Comparison of ENCODE assay signal across 1 cellular context in the genomic region with DNA sequence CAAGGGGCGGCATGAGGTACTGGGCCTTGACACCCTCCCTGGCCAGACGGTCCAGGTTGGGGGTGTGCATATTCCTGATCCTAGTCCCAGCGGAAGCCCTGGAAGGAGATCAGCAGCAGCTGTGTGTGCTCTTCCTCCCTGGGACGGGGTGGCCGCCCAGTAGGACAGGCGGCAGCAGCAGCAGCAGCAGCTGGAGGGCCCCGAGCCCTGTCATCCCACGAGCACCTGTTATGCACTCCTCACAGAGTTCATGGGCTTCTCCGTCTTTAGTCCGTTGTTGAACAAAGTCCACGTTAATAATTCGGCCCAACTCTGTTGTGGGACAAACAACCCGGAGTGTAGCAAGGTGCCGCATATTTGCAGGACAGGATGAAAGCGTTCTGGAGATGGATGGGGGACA.
DNase-seq lines count a peak whose midpoint lies in the region; ATAC-seq, FAIRE-seq and TF ChIP-seq lines count a peak whose summit lies in the region.
"Not testable (repeated sequence)": the region's sequence is repeated elsewhere in the genome, so short reads cannot be mapped to it uniquely, and the experiment has no call there.

No MANE protein-coding gene starts in this region.

- H3K4me3 ChIP-seq in HepG2 (replicated peaks in 1 of 3; ENCODE audit: insufficient read depth in 1 of 3, low read depth in 2 of 3, low read length in 3 of 3): not testable (repeated sequence)

- in situ Hi-C loops in HepG2 (cut with HindIII; ENCODE audit: extremely low pct_ligation_motif_present, low pct_unique_long_range_greater_than_20kb): not testable (repeated sequence)

- not testable (repeated sequence) for H3K4me1 ChIP-seq in HepG2 (ENCODE audit: insufficient read depth, low read length)

- not testable (repeated sequence) for H3K9ac ChIP-seq in HepG2 (ENCODE audit: insufficient read depth, low read depth, low read length)

- TF ChIP-seq CTCF in HepG2 (CRISPR knock-in tag; IDR thresholded peaks at IDR 0.05): not testable (repeated sequence)

- H3K36me3 ChIP-seq in HepG2 (replicated peaks in 1 of 2; ENCODE audit: control insufficient read depth in 1 of 2, insufficient read depth in 2 of 2, low read length in 2 of 2): not testable (repeated sequence)

- not testable (repeated sequence) for TF ChIP-seq POLR2A in HepG2 (IDR thresholded peaks at IDR 0.05; ENCODE audit: insufficient read depth in 1 of 2, low read depth in 2 of 2, low read length in 2 of 2)

- not testable (repeated sequence) for TF ChIP-seq RAD21 in HepG2 (CRISPR knock-in tag; IDR thresholded peaks at IDR 0.05)

- not testable (repeated sequence) for H3K27me3 ChIP-seq in HepG2 (ENCODE audit: control insufficient read depth in 1 of 2, insufficient read depth in 2 of 2, low read length in 2 of 2)

- TF ChIP-seq EP300 in HepG2 (IDR thresholded peaks at IDR 0.05; ENCODE audit: low read depth in 2 of 2, low read length in 2 of 2); HepG2 (CRISPR knock-in tag; IDR thresholded peaks at IDR 0.05; ENCODE audit: borderline replicate concordance): not testable (repeated sequence)

- POLR2A ChIA-PET in HepG2 (lab: Yijun Ruan, JAX): not testable (repeated sequence)

- not testable (repeated sequence) for H4K20me1 ChIP-seq in HepG2 (ENCODE audit: insufficient read depth, low read length)

- H3K4me2 ChIP-seq in HepG2 (ENCODE audit: low read depth, low read length): not testable (repeated sequence)

- not testable (repeated sequence) for H3K9me3 ChIP-seq in HepG2 (ENCODE audit: low read length)

- DNase-seq in HepG2 (ENCODE audit: low spot score): not testable (repeated sequence)

- not testable (repeated sequence) for FAIRE-seq in HepG2 (lab: Jason Lieb, UNC)

- intact Hi-C loops in HepG2 (cut with micrococcal nuclease; ENCODE audit: unreplicated experiment): not testable (repeated sequence)

- BruUV-seq in HepG2 (replicated peaks; lab: Mats Ljungman, UMichigan): not testable (repeated sequence)

- not testable (repeated sequence) for H3K79me2 ChIP-seq in HepG2 (ENCODE audit: insufficient read depth, low read length)

- not testable (repeated sequence) for H3K27ac ChIP-seq in HepG2 (ENCODE audit: extremely low read length, insufficient read depth, low read length)

- peak; percentile 62 for ATAC-seq in HepG2

- 0% methylated on average over 1 of the region's 15 CpGs for WGBS in HepG2 (ENCODE audit: low lambda C conversion rate)

- CTCF ChIA-PET in HepG2 (lab: Yijun Ruan, JAX; ENCODE audit: low intra/inter-chr PET ratio, low total read pairs): not testable (repeated sequence)

- H2AFZ ChIP-seq in HepG2 (ENCODE audit: low read length): not testable (repeated sequence)
